In the genomic region with DNA sequence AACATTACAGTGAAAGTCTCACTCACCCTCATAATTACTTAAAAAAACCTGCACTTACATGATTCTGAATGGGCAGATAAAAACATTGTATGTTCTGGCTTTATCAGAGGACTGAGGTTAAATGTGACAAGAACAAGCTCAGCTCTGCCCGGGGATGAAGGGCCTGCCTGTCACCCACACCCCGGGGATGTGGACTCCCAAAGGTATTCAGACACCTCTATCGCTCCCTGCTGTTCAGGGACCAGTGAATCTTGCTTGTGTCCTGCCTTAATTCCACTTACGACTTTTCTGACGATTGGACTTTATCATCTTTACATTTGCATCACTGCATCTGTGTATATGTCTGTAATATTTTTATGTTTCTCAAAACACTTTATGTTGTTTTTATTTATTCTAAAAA, we compare ENCODE assay signal across 2 cellular contexts.
DNase-seq lines count a peak whose midpoint lies in the region; ATAC-seq, FAIRE-seq and TF ChIP-seq lines count a peak whose summit lies in the region.
"Not testable (repeated sequence)": the region's sequence is repeated elsewhere in the genome, so short reads cannot be mapped to it uniquely, and the experiment has no call there.

No MANE protein-coding gene starts in this region.

- H3K4me1 ChIP-seq in HepG2 (ENCODE audit: insufficient read depth, low read length): not testable (repeated sequence)

- not testable (repeated sequence) for H3K27me3 ChIP-seq in HepG2 (ENCODE audit: control insufficient read depth in 1 of 2, insufficient read depth in 2 of 2, low read length in 2 of 2)

- not testable (repeated sequence) for DNase-seq in left colon; HepG2 (ENCODE audit: low spot score)

- not testable (repeated sequence) for BruUV-seq in HepG2 (replicated peaks; lab: Mats Ljungman, UMichigan)

- not testable (repeated sequence) for TF ChIP-seq CTCF in HepG2 (CRISPR knock-in tag; IDR thresholded peaks at IDR 0.05)

- not testable (repeated sequence) for H3K4me2 ChIP-seq in HepG2 (ENCODE audit: low read depth, low read length)

- CTCF ChIA-PET in HepG2 (lab: Yijun Ruan, JAX; ENCODE audit: low intra/inter-chr PET ratio, low total read pairs): not testable (repeated sequence)

- TF ChIP-seq POLR2A in HepG2 (IDR thresholded peaks at IDR 0.05; ENCODE audit: insufficient read depth in 1 of 2, low read depth in 2 of 2, low read length in 2 of 2): not testable (repeated sequence)

- intact Hi-C loops in left colon (cut with DNase I, micrococcal nuclease); HepG2 (cut with micrococcal nuclease; ENCODE audit: unreplicated experiment): not testable (repeated sequence)

- ATAC-seq in left colon (peak; percentile 58), HepG2 (peak; percentile 56; the same call in 2 of the 3 replicates)

- H3K27ac ChIP-seq in HepG2 (ENCODE audit: extremely low read length, insufficient read depth, low read length): not testable (repeated sequence)

- not testable (repeated sequence) for H3K36me3 ChIP-seq in HepG2 (replicated peaks in 1 of 2; ENCODE audit: control insufficient read depth in 1 of 2, insufficient read depth in 2 of 2, low read length in 2 of 2)

- not testable (repeated sequence) for H3K4me3 ChIP-seq in HepG2 (replicated peaks in 1 of 3; ENCODE audit: insufficient read depth in 1 of 3, low read depth in 2 of 3, low read length in 3 of 3)

- TF ChIP-seq EP300 in HepG2 (IDR thresholded peaks at IDR 0.05; ENCODE audit: low read depth in 2 of 2, low read length in 2 of 2); HepG2 (CRISPR knock-in tag; IDR thresholded peaks at IDR 0.05; ENCODE audit: borderline replicate concordance): not testable (repeated sequence)

- not testable (repeated sequence) for H4K20me1 ChIP-seq in HepG2 (ENCODE audit: insufficient read depth, low read length)

- FAIRE-seq in HepG2 (lab: Jason Lieb, UNC): not testable (repeated sequence)

- H2AFZ ChIP-seq in HepG2 (ENCODE audit: low read length): not testable (repeated sequence)

- not testable (repeated sequence) for H3K9me3 ChIP-seq in HepG2 (ENCODE audit: low read length)

- not testable (repeated sequence) for H3K9ac ChIP-seq in HepG2 (ENCODE audit: insufficient read depth, low read depth, low read length)

- TF ChIP-seq RAD21 in HepG2 (CRISPR knock-in tag; IDR thresholded peaks at IDR 0.05): not testable (repeated sequence)

- H3K79me2 ChIP-seq in HepG2 (ENCODE audit: insufficient read depth, low read length): not testable (repeated sequence)

- no CpG with 5 or more reads among the region's 5 CpGs for WGBS in HepG2 (ENCODE audit: low lambda C conversion rate)

- POLR2A ChIA-PET in HepG2 (lab: Yijun Ruan, JAX): not testable (repeated sequence)

- in situ Hi-C loops in HepG2 (cut with HindIII; ENCODE audit: extremely low pct_ligation_motif_present, low pct_unique_long_range_greater_than_20kb): not testable (repeated sequence)
